ENCODE assay signal across 9 cellular contexts in genomic region chr7:144513332-144513731, GRCh38.
DNase-seq lines count a peak whose midpoint lies in the region; ATAC-seq and TF ChIP-seq lines count a peak whose summit lies in the region.
"Had no signal": no experiment of that assay in that cellular context is flagged by ENCODE, and none has a peak within 500 bp of the region (broad histone marks: within the 10 kb centered on the region; RNA-seq: fewer than 3 reads in every experiment).

No MANE protein-coding gene starts in this region.

- no peaks in the 10 kb centered on the region for H3K9me3 ChIP-seq in psoas muscle
- H3K9me3 ChIP-seq: BLaER1 had no signal

- no peaks in the 10 kb centered on the region for H3K36me3 ChIP-seq in psoas muscle (ENCODE audit: insufficient read depth in 1 of 2, low read depth in 1 of 2)
- H3K36me3 ChIP-seq: BLaER1 had no signal

- H3K27ac Mint-ChIP-seq in activated naive CD4-positive, alpha-beta T cell treated with anti-CD3 and anti-CD28 coated beads for 36 hours = no peak overlapping the region
- H3K27ac Mint-ChIP-seq in chondrocyte (ENCODE audit: unreplicated experiment) (no peak overlapping the region), CD14-positive monocyte (no peak overlapping the region)

- no peaks in the 10 kb centered on the region for H3K27me3 Mint-ChIP-seq in activated naive CD4-positive, alpha-beta T cell treated with anti-CD3 and anti-CD28 coated beads for 36 hours (ENCODE audit: low read depth)
- H3K27me3 Mint-ChIP-seq in chondrocyte (ENCODE audit: low read depth) = peaks cover 2% of the 10 kb centered on the region
- peaks cover 0 to 3% (median 1%) of the 10 kb centered on the region in 3 donors for H3K27me3 Mint-ChIP-seq in CD14-positive monocyte (ENCODE audit: low read depth in 3 of 3)

- intact Hi-C loops in activated naive CD4-positive, alpha-beta T cell treated with anti-CD3 and anti-CD28 coated beads for 36 hours (cut with micrococcal nuclease) = no loop called here
- intact Hi-C loops in psoas muscle (cut with DNase I) (no loop called here), CD14-positive monocyte (cut with micrococcal nuclease) (no loop called here)

- H3K4me1 ChIP-seq in psoas muscle = no peaks in the 10 kb centered on the region
- H3K4me1 ChIP-seq: BLaER1 had no signal

- no peaks in the 10 kb centered on the region for H3K9me3 Mint-ChIP-seq in activated naive CD4-positive, alpha-beta T cell treated with anti-CD3 and anti-CD28 coated beads for 36 hours
- H3K9me3 Mint-ChIP-seq in chondrocyte (ENCODE audit: low read depth) (no peaks in the 10 kb centered on the region), CD14-positive monocyte (no peaks in the 10 kb centered on the region)

- WGBS in psoas muscle, 3 donors = 22 to 34% (median 32%) methylated on average over 2 of the region's 2 CpGs

- no peaks in the 10 kb centered on the region for H3K27me3 ChIP-seq in psoas muscle (ENCODE audit: insufficient read depth in 3 of 3, low read length in 2 of 3)
- H3K27me3 ChIP-seq: BLaER1 had no signal

- peak; percentile 6 for DNase-seq in activated naive CD4-positive, alpha-beta T cell treated with anti-CD3 and anti-CD28 coated beads for 36 hours
- DNase-seq in activated naive CD4-positive, alpha-beta T cell treated with anti-CD3 and anti-CD28 coated beads, Interleukin-2, amount 50 U/mL, for 16 hours = no peak
- DNase-seq in NCI-H2171 (lab: John Stamatoyannopoulos, UW) (peak; percentile 58), chondrocyte (ENCODE audit: low spot score) (no peak), psoas muscle (no peak), NCI-H2227 (lab: John Stamatoyannopoulos, UW; ENCODE audit: unreplicated experiment) (no peak), CD14-positive monocyte (ENCODE audit: low spot score) (no peak)
- no peak for DNase-seq in NK-92 treated with Interleukin-12 subunit alpha and Interleukin-12 subunit beta, amount 100 ng/mL, for 24 hours (lab: John Stamatoyannopoulos, UW)

- TF ChIP-seq CTCF in chondrocyte (IDR thresholded peaks at IDR 0.05) = peak; percentile 47
- TF ChIP-seq CTCF in psoas muscle (IDR thresholded peaks at IDR 0.05) = peak; percentile 17
- no peak for TF ChIP-seq CTCF in CD14-positive monocyte (IDR thresholded peaks at IDR 0.05)

- CTCF ChIA-PET in activated naive CD4-positive, alpha-beta T cell treated with anti-CD3 and anti-CD28 coated beads for 36 hours (lab: Charles Lee) = interaction anchor here (1.3 kb wide), 1 partner anchor 524 kb away, joined by 4 read pairs; no protein-coding TSS in a partner anchor

- H3K36me3 Mint-ChIP-seq in activated naive CD4-positive, alpha-beta T cell treated with anti-CD3 and anti-CD28 coated beads for 36 hours (ENCODE audit: low read depth) = peaks cover 5% of the 10 kb centered on the region
- H3K36me3 Mint-ChIP-seq in chondrocyte (ENCODE audit: low read depth) (no peaks in the 10 kb centered on the region), CD14-positive monocyte (no peaks in the 10 kb centered on the region)

- ATAC-seq in psoas muscle = no peak

- no peak overlapping the region for H3K4me3 Mint-ChIP-seq in activated naive CD4-positive, alpha-beta T cell treated with anti-CD3 and anti-CD28 coated beads for 36 hours
- no peak overlapping the region for H3K4me3 Mint-ChIP-seq in chondrocyte (ENCODE audit: unreplicated experiment)
- H3K4me3 Mint-ChIP-seq in CD14-positive monocyte = no peak overlapping the region

- no peak overlapping the region for H3K27ac ChIP-seq in psoas muscle
- H3K27ac ChIP-seq: BLaER1 had no signal

- H3K4me1 Mint-ChIP-seq in activated naive CD4-positive, alpha-beta T cell treated with anti-CD3 and anti-CD28 coated beads for 36 hours (ENCODE audit: low read depth) = peaks cover 6% of the 10 kb centered on the region
- H3K4me1 Mint-ChIP-seq in chondrocyte (ENCODE audit: low read depth) (no peaks in the 10 kb centered on the region), CD14-positive monocyte (peaks cover 14% of the 10 kb centered on the region)

- H3K4me3 ChIP-seq in psoas muscle = no peak overlapping the region
- H3K4me3 ChIP-seq: BLaER1 had no signal

Comparison
In these comparisons a context has a peak if more than half of its experiments do, and no peak if none do; other contexts are left out.
1. DNase-seq: peak in activated naive CD4-positive, alpha-beta T cell treated with anti-CD3 and anti-CD28 coated beads for 36 hours (single experiment) and NCI-H2171 (single experiment); none in activated naive CD4-positive, alpha-beta T cell treated with anti-CD3 and anti-CD28 coated beads, Interleukin-2, amount 50 U/mL, for 16 hours (single experiment), chondrocyte (single experiment), psoas muscle (0 of 2), NCI-H2227 (single experiment), CD14-positive monocyte (single experiment) and NK-92 treated with Interleukin-12 subunit alpha and Interleukin-12 subunit beta, amount 100 ng/mL, for 24 hours (single experiment).